Comparison of ENCODE assay signal across 8 cellular contexts in the genomic region with DNA sequence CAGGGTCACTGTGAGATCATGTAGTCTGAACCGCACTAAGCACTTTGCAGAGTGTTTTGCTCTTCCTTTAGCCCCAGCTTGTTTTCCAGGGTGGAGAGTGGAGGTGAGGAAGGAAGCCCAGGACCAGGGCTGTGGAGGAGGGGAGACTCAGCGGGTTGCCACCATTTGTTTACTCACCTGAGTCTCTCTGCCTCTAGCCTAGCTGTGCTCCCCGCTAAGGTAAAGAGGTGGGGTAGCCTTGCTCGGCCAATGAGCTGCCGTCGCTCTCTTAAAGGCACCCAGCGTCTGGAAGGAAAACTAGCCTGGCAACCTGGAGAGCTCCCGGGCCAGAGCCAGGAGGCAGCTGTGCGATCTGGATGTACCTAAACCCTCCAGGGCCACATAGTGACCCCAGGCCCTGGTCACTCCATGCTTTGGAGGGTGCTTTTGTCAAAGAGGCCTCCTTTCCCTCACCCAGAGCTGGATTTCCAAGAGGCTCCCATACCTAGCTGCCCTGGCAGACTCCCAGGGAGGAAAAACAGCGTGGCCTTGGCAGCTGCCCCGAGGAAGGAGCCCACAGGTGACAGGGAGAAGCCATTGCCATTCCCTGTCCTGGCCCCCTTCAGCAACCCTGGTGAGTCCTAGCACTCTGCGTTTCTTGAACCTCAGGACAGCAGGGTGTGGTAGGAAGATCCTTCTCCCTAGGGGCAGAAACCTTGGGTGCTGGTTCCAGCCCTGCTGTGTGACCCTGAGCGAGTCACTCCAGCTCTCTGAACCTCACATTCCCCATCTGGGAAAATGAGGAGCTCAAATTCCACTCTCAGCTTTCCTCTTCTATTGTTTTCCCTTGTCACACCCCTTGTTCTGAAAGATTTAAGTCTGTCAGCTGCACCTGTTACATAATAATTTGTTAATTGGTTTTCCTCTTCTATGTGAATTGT. TPM values are rescaled to one million over a fixed set of nuclear protein-coding genes. Genes with fewer than 3 reads are reported as not detected.
DNase-seq lines count a peak whose midpoint lies in the region; ATAC-seq, FAIRE-seq and TF ChIP-seq lines count a peak whose summit lies in the region.

No MANE protein-coding gene starts in this region.

- H3K9me3 ChIP-seq in heart left ventricle: no peaks in the 10 kb centered on the region
- H3K9me3 ChIP-seq in left ventricle myocardium inferior (replicated peaks): no peaks in the 10 kb centered on the region
- no peaks in the 10 kb centered on the region for H3K9me3 ChIP-seq in Panc1 (ENCODE audit: control insufficient read depth, insufficient read depth, low read depth, low read length)
- no peaks in the 10 kb centered on the region for H3K9me3 ChIP-seq in keratinocyte (ENCODE audit: control insufficient read depth, low read depth, low read length)
- no peaks in the 10 kb centered on the region for H3K9me3 ChIP-seq in upper lobe of left lung

- intact Hi-C loops in heart left ventricle (cut with DNase I) (no loop called here), left ventricle myocardium inferior (cut with micrococcal nuclease) (no loop called here), Panc1 (cut with micrococcal nuclease; ENCODE audit: unreplicated experiment) (no loop called here)

- 63 to 73% (median 68%) methylated on average over 5 to 13 of the region's 13 CpGs for WGBS in heart left ventricle, 4 donors
- WGBS in upper lobe of left lung, 2 donors: 64% methylated on average over 11 to 13 of the region's 13 CpGs

- peak overlapping the region in 1 of 12 donors; percentile 84 for H3K27ac ChIP-seq in heart left ventricle
- H3K27ac ChIP-seq in left ventricle myocardium inferior (replicated peaks): no peak overlapping the region
- peak overlapping the region; percentile 39 for H3K27ac ChIP-seq in Panc1 (ENCODE audit: low read length)
- H3K27ac ChIP-seq in keratinocyte (ENCODE audit: control insufficient read depth, insufficient read depth, low read length): no peak overlapping the region
- H3K27ac ChIP-seq in upper lobe of left lung: peak overlapping the region; percentile 7 to 69 (median 49)

- no peaks in the 10 kb centered on the region for H4K20me1 ChIP-seq in keratinocyte (ENCODE audit: control insufficient read depth, extremely low read depth, insufficient read depth, low read length)

- H3K9ac ChIP-seq in keratinocyte (ENCODE audit: control insufficient read depth, extremely low read depth, insufficient read depth, low read length): no peak overlapping the region

- H3K4me1 ChIP-seq in heart left ventricle: peaks cover 0 to 31% (median 2%) of the 10 kb centered on the region in 12 donors
- H3K4me1 ChIP-seq in left ventricle myocardium inferior: peaks cover 9% of the 10 kb centered on the region
- peaks cover 29% of the 10 kb centered on the region for H3K4me1 ChIP-seq in Panc1 (ENCODE audit: control insufficient read depth, insufficient read depth, low read length)
- peaks cover 19% of the 10 kb centered on the region for H3K4me1 ChIP-seq in keratinocyte (ENCODE audit: control insufficient read depth, extremely low read depth, insufficient read depth, low read length)
- H3K4me1 ChIP-seq in upper lobe of left lung: peaks cover 0 to 24% (median 19%) of the 10 kb centered on the region in 4 donors

- no peaks in the 10 kb centered on the region for H3K36me3 ChIP-seq in heart left ventricle
- H3K36me3 ChIP-seq in left ventricle myocardium inferior: no peaks in the 10 kb centered on the region
- H3K36me3 ChIP-seq in Panc1 (ENCODE audit: control insufficient read depth, insufficient read depth, low read length): no peaks in the 10 kb centered on the region
- no peaks in the 10 kb centered on the region for H3K36me3 ChIP-seq in keratinocyte (ENCODE audit: control insufficient read depth in 2 of 2, extremely low read depth in 1 of 2, insufficient read depth in 2 of 2, low read length in 2 of 2)
- no peaks in the 10 kb centered on the region for H3K36me3 ChIP-seq in upper lobe of left lung

- CTCF ChIA-PET in Panc1 (lab: Charles Lee): interaction anchor here (0.5 kb wide), 1 partner anchor 63 kb away, joined by 7 read pairs; no protein-coding TSS in a partner anchor

- peak; percentile 48 for FAIRE-seq in keratinocyte (lab: Jason Lieb, UNC)

- H3K4me3 ChIP-seq in heart left ventricle (no peak overlapping the region), left ventricle myocardium inferior (no peak overlapping the region), Panc1 (ENCODE audit: low read depth in 2 of 2, low read length in 2 of 2) (peak overlapping the region in 1 of 2 experiments; percentile 22; a peak in 1 of 4 replicates), keratinocyte (ENCODE audit: control insufficient read depth in 2 of 3, extremely low read depth in 1 of 3, insufficient read depth in 2 of 3, low read depth in 1 of 3, low read length in 3 of 3) (peak overlapping the region; percentile 6 to 29 (median 23)), upper lobe of left lung (peak overlapping the region in 3 of 4 donors; percentile 16 to 38 (median 37))

- dilution Hi-C loops in keratinocyte (cut with MboI; ENCODE audit: extremely low pct_ligation_motif_present, low sequenced_read_pairs): no loop called here

- TF ChIP-seq POLR2A in heart left ventricle (IDR thresholded peaks at IDR 0.05): no peak
- TF ChIP-seq POLR2A in upper lobe of left lung (IDR thresholded peaks at IDR 0.05): peak in 2 of 4 donors; percentile 28 to 49

- TF ChIP-seq CTCF in heart left ventricle (IDR thresholded peaks at IDR 0.05): no peak
- no peak for TF ChIP-seq CTCF in left ventricle myocardium inferior (IDR thresholded peaks at IDR 0.05; ENCODE audit: borderline replicate concordance)
- no peak for TF ChIP-seq CTCF in Panc1 (IDR thresholded peaks at IDR 0.05)
- no peak for TF ChIP-seq CTCF in keratinocyte (optimal IDR thresholded peaks at IDR 0.05 in 1 of 3, IDR thresholded peaks at IDR 0.05 in 1 of 3, conservative IDR thresholded peaks at IDR 0.05 in 1 of 3; ENCODE audit: extremely low read depth in 1 of 3, insufficient read depth in 2 of 3, low read length in 3 of 3)
- TF ChIP-seq CTCF in upper lobe of left lung (IDR thresholded peaks at IDR 0.05): no peak

- no peak for TF ChIP-seq EP300 in upper lobe of left lung (IDR thresholded peaks at IDR 0.05)

- no TSS peak for BruUV-seq in Panc1 (replicated peaks; lab: Mats Ljungman, UMichigan)

- peak overlapping the region; percentile 40 for H2AFZ ChIP-seq in keratinocyte (ENCODE audit: control insufficient read depth, low read length)

- in situ Hi-C loops in Panc1 (cut with HindIII; ENCODE audit: low pct_unique_long_range_greater_than_20kb, low sequenced_read_pairs): no loop called here

- H3K79me2 ChIP-seq in keratinocyte (ENCODE audit: control insufficient read depth, insufficient read depth, low read length): no peaks in the 10 kb centered on the region

- ATAC-seq in heart left ventricle (peak in 3 of 4 donors; percentile 13 to 43 (median 41)), Panc1 (peak; percentile 76), upper lobe of left lung (ENCODE audit: low FRiP score in 2 of 2) (peak; percentile 48 to 77)

- POLR2A ChIA-PET in Panc1 (lab: Charles Lee): no interaction called here

- H3K9me1 ChIP-seq in keratinocyte (ENCODE audit: control insufficient read depth, extremely low read depth, insufficient read depth, low read length): no peaks in the 10 kb centered on the region

- DNase-seq in heart left ventricle: no peak
- DNase-seq in left ventricle myocardium inferior: no peak
- DNase-seq in Panc1 (ENCODE audit: low read depth, low spot score): no peak
- peak; percentile 17 for DNase-seq in keratinocyte (ENCODE audit: low read depth, low spot score)
- peak in 1 of 2 donors; percentile 89 for DNase-seq in upper lobe of left lung
- DNase-seq in T-helper 9 cell: no peak
- DNase-seq in NCI-H446 (lab: John Stamatoyannopoulos, UW): no peak
- no peak for DNase-seq in nucleus accumbens (lab: John Stamatoyannopoulos, UW)

- H3K27me3 ChIP-seq in heart left ventricle (no peaks in the 10 kb centered on the region), left ventricle myocardium inferior (ENCODE audit: low read depth) (no peaks in the 10 kb centered on the region), Panc1 (ENCODE audit: control insufficient read depth, insufficient read depth, low read length) (no peaks in the 10 kb centered on the region), keratinocyte (ENCODE audit: control insufficient read depth, extremely low read depth, insufficient read depth, low read length) (no peaks in the 10 kb centered on the region), upper lobe of left lung (no peaks in the 10 kb centered on the region)

- H3K4me2 ChIP-seq in keratinocyte (ENCODE audit: control insufficient read depth, extremely low read depth, insufficient read depth, low read depth, low read length): peak overlapping the region; percentile 54

RNA-seq across cellular contexts. Expression of gene LARP1, which starts 42.4 kb away (rescaled TPM):
- total RNA-seq in heart left ventricle (100 to 1,000 TPM in 8 of 9 donors, 10 to 100 TPM in 1; 91.6 to 189 (median 181) TPM), left ventricle myocardium inferior (148 TPM), Panc1 (2021; ENCODE audit: unreplicated experiment) (325 TPM), upper lobe of left lung (100 to 1,000 TPM; 107 to 154 (median 129) TPM)
- polyA plus RNA-seq in heart left ventricle (10 to 100 TPM; 36.5 to 89.9 TPM), keratinocyte (39.3 to 139 TPM (median 65.6 TPM) in 3 replicates)
- polyA plus RNA-seq in Panc1 (2012; ENCODE audit: insufficient read length): 150 TPM
- polyA plus RNA-seq in keratinocyte (2011; ENCODE audit: low read depth): 74.4 TPM
- polyA plus RNA-seq in keratinocyte (2011; cell fraction: cytosol; rRNA removed): 74.6 and 86.7 TPM in 2 replicates
- polyA plus RNA-seq in keratinocyte (2011; cell fraction: nucleus; rRNA removed): 161 and 167 TPM in 2 replicates
- 51.1 and 105 TPM in 2 replicates for polyA plus RNA-seq in keratinocyte (2012; ENCODE audit: low replicate concordance)
- polyA minus RNA-seq in keratinocyte: 74.0 to 207 TPM (median 113 TPM) in 3 replicates
- polyA minus RNA-seq in keratinocyte (2011; cell fraction: cytosol; rRNA and poly(A)+ RNA removed): 70.0 TPM
- 98.7 and 186 TPM in 2 replicates for polyA minus RNA-seq in keratinocyte (2011; cell fraction: nucleus; rRNA and poly(A)+ RNA removed)

Comparison
In these comparisons a context has a peak if more than half of its experiments do, and no peak if none do; other contexts are left out.
1. H3K27ac ChIP-seq: peak in Panc1 (single experiment) and upper lobe of left lung (4 of 4); none in left ventricle myocardium inferior (single experiment) and keratinocyte (single experiment).
2. H3K4me3 ChIP-seq: peak in keratinocyte (3 of 3) and upper lobe of left lung (3 of 4); none in heart left ventricle (0 of 12) and left ventricle myocardium inferior (single experiment).
3. Peak in every context shown above with its lines, with median percentiles within 50 percentile points of each other: ATAC-seq.